ENCODE assay signal across 18 cellular contexts in genomic region chr3:179971280-179971679, GRCh38.
DNase-seq lines count a peak whose midpoint lies in the region; ATAC-seq and TF ChIP-seq lines count a peak whose summit lies in the region.
"Had no signal": no experiment of that assay in that cellular context is flagged by ENCODE, and none has a peak within 500 bp of the region (broad histone marks: within the 10 kb centered on the region; RNA-seq: fewer than 3 reads in every experiment).

No MANE protein-coding gene starts in this region.

- TF ChIP-seq POLR2A in tibial nerve (IDR thresholded peaks at IDR 0.05), result no peak

- TF ChIP-seq EP300 in tibial nerve (IDR thresholded peaks at IDR 0.05), result no peak

- no peaks in the 10 kb centered on the region for H3K36me3 ChIP-seq in tibial nerve
- H3K36me3 ChIP-seq: upper lobe of right lung had no signal

- peak overlapping the region in 58 of 59 donors; percentile 6 to 74 (median 54) for H3K4me3 ChIP-seq in dorsolateral prefrontal cortex
- no peak overlapping the region for H3K4me3 ChIP-seq in tibial nerve
- H3K4me3 ChIP-seq: GM12878, smooth muscle cell, upper lobe of right lung had no signal

- intact Hi-C loops in dorsolateral prefrontal cortex (cut with DNase I), result loop anchor here in 1 of 2 donors (5.0 kb wide), 1 partner anchor 46 kb away; no protein-coding TSS in a partner anchor
- intact Hi-C loops in cardiac septum (cut with DNase I), result no loop called here

- peaks cover 0 to 4% (median 1%) of the 10 kb centered on the region in 4 donors for H3K4me1 ChIP-seq in tibial nerve
- H3K4me1 ChIP-seq: upper lobe of right lung had no signal

- WGBS in tibial nerve, 2 donors, result 61 to 66% methylated on average over 3 of the region's 3 CpGs

- DNase-seq in NCI-H748 (lab: John Stamatoyannopoulos, UW; ENCODE audit: unreplicated experiment) (peak; percentile 15), NCI-H748 treated with DMSO at 0.1 percent for 48 hours (lab: John Stamatoyannopoulos, UW) (no peak), NCI-H524 treated with DMSO at 0.1 percent for 48 hours (lab: John Stamatoyannopoulos, UW) (peak; percentile 82), dorsolateral prefrontal cortex (no peak), tibial nerve (ENCODE audit: low spot score in 2 of 2) (no peak), NCI-H345 treated with DMSO at 0.1 percent for 48 hours (lab: John Stamatoyannopoulos, UW; ENCODE audit: unreplicated experiment) (no peak), cardiac septum (ENCODE audit: low spot score) (no peak)
- DNase-seq: GOT3; NK-92 treated with Interleukin-12 subunit alpha and Interleukin-12 subunit beta, amount 100 ng/mL, for 24 hours; occipital lobe; Right ventricle myocardium superior; stimulated activated naive CD4-positive, alpha-beta T cell; T-helper 2 cell; upper lobe of right lung had no signal

- no peak for ATAC-seq in GM21526 (IDR thresholded peaks at IDR 0.05; ENCODE audit: low FRiP score, unreplicated experiment)
- ATAC-seq: activated CD4-positive, CD25-positive, alpha-beta regulatory T cell treated with anti-CD3 and anti-CD28 coated beads, Interleukin-2, amount 50 U/mL, for 24 hours; upper lobe of right lung had no signal

- H3K27me3 ChIP-seq in dorsolateral prefrontal cortex (no peaks in the 10 kb centered on the region), tibial nerve (no peaks in the 10 kb centered on the region)
- H3K27me3 ChIP-seq: upper lobe of right lung had no signal

- H3K27ac ChIP-seq in dorsolateral prefrontal cortex (peak overlapping the region; percentile 41 to 100 (median 94)), tibial nerve (peak overlapping the region in 3 of 4 donors; percentile 12 to 49 (median 22))
- H3K27ac ChIP-seq: upper lobe of right lung had no signal

- TF ChIP-seq CTCF in dorsolateral prefrontal cortex (IDR thresholded peaks at IDR 0.05 in 54 of 56, conservative IDR thresholded peaks at IDR 0.05 in 2 of 56; ENCODE audit: low read depth in 1 of 56, partially characterized antibody in 56 of 56), result no peak
- no peak for TF ChIP-seq CTCF in tibial nerve (IDR thresholded peaks at IDR 0.05)

- H3K9me3 ChIP-seq in tibial nerve, result no peaks in the 10 kb centered on the region
- H3K9me3 ChIP-seq: upper lobe of right lung had no signal

Comparison
In these comparisons a context has a peak if more than half of its experiments do, and no peak if none do; other contexts are left out.
1. DNase-seq: peak in NCI-H748 (single experiment) and NCI-H524 treated with DMSO at 0.1 percent for 48 hours (single experiment); none in NCI-H748 treated with DMSO at 0.1 percent for 48 hours (single experiment), dorsolateral prefrontal cortex (0 of 10), tibial nerve (0 of 2), NCI-H345 treated with DMSO at 0.1 percent for 48 hours (single experiment) and cardiac septum (single experiment).
2. H3K4me3 ChIP-seq: peak in dorsolateral prefrontal cortex (58 of 59); none in tibial nerve (0 of 4).